24 cellular contexts compared by ENCODE assay signal in genomic region chr9:135471751-135472640, GRCh38. TPM values are rescaled to one million over a fixed set of nuclear protein-coding genes. Genes with fewer than 3 reads are reported as not detected.
A peak's percentile ranks its signal among the peaks of the same experiment; 100 is the strongest.
DNase-seq lines count a peak whose midpoint lies in the region; ATAC-seq and TF ChIP-seq lines count a peak whose summit lies in the region.
"Had no signal": no experiment of that assay in that cellular context is flagged by ENCODE, and none has a peak within 500 bp of the region (broad histone marks: within the 10 kb centered on the region; RNA-seq: fewer than 3 reads in every experiment).

No MANE protein-coding gene starts in this region.

- H3K27me3 Mint-ChIP-seq in mesothelial cell of epicardium (ENCODE audit: low read depth) = no peaks in the 10 kb centered on the region

- no peak overlapping the region for H3K4me3 Mint-ChIP-seq in mesothelial cell of epicardium
- H3K4me3 Mint-ChIP-seq: activated CD4-positive, alpha-beta T cell treated with anti-CD3 and anti-CD28 coated beads for 36 hours; CD4-positive, alpha-beta T cell; stimulated activated naive B cell treated with anti-CD40 and anti-IgM and Interleukin-4, amounts not matched to agents 10 μg/mL and 1 μg/mL and 100 μg/mL, for 72 hours had no signal

- peaks cover 9% of the 10 kb centered on the region; the same call in 1 of the 2 replicates for H3K4me1 ChIP-seq in HUES48 (ENCODE audit: control insufficient read depth, insufficient read depth, low read length)
- H3K4me1 ChIP-seq: esophagus muscularis mucosa, thyroid gland had no signal

- no peaks in the 10 kb centered on the region for H3K36me3 ChIP-seq in HUES48 (ENCODE audit: control insufficient read depth, insufficient read depth, low read length)
- H3K36me3 ChIP-seq: esophagus muscularis mucosa, left lung, thyroid gland had no signal

- H3K4me3 ChIP-seq in HUES48 (ENCODE audit: low read depth, low read length) = no peak overlapping the region
- H3K4me3 ChIP-seq: esophagus muscularis mucosa, left lung, mucosa of descending colon, thyroid gland had no signal

- no peaks in the 10 kb centered on the region for H3K36me3 Mint-ChIP-seq in mesothelial cell of epicardium
- H3K36me3 Mint-ChIP-seq: stimulated activated naive B cell treated with anti-CD40 and anti-IgM and Interleukin-4, amounts not matched to agents 10 μg/mL and 1 μg/mL and 100 μg/mL, for 72 hours had no signal

- no peaks in the 10 kb centered on the region for H3K9me3 Mint-ChIP-seq in mesothelial cell of epicardium
- H3K9me3 Mint-ChIP-seq: activated T-helper 2 cell treated with anti-CD3 and anti-CD28 coated beads, Interferon-gamma antibody, Interleukin-2, Interleukin-4, amounts not matched to agents 10 μg/mL and 5 μg/mL and 100 μg/mL, durations not matched to agents 14 hours and 24 hours and 36 hours; CD4-positive, alpha-beta T cell; stimulated activated naive B cell treated with anti-CD40 and anti-IgM and Interleukin-4, amounts not matched to agents 10 μg/mL and 1 μg/mL and 100 μg/mL, for 72 hours had no signal

- H3K9me3 ChIP-seq in HUES48 (ENCODE audit: control insufficient read depth, insufficient read depth, low read length) = no peaks in the 10 kb centered on the region
- H3K9me3 ChIP-seq: esophagus muscularis mucosa, left lung, mucosa of descending colon, thyroid gland had no signal

- H3K27me3 ChIP-seq in HUES48 (ENCODE audit: control insufficient read depth, insufficient read depth, low read length) = no peaks in the 10 kb centered on the region
- H3K27me3 ChIP-seq: thyroid gland had no signal

- H3K27ac Mint-ChIP-seq in mesothelial cell of epicardium = no peak overlapping the region
- H3K27ac Mint-ChIP-seq: activated CD4-positive, alpha-beta T cell treated with anti-CD3 and anti-CD28 coated beads for 36 hours; activated T-helper 2 cell treated with anti-CD3 and anti-CD28 coated beads, Interferon-gamma antibody, Interleukin-2, Interleukin-4, amounts not matched to agents 10 μg/mL and 5 μg/mL and 100 μg/mL, durations not matched to agents 14 hours and 24 hours and 36 hours; CD4-positive, alpha-beta T cell; stimulated activated naive B cell treated with anti-CD40 and anti-IgM and Interleukin-4, amounts not matched to agents 10 μg/mL and 1 μg/mL and 100 μg/mL, for 72 hours had no signal

- TF ChIP-seq CTCF in mesothelial cell of epicardium (IDR thresholded peaks at IDR 0.05; ENCODE audit: unreplicated experiment) = no peak

- H3K9ac ChIP-seq in HUES48 (ENCODE audit: low read depth, low read length) = no peak overlapping the region
- H3K9ac ChIP-seq: KMS-11 had no signal

- DNase-seq in COLO668 (lab: John Stamatoyannopoulos, UW; ENCODE audit: unreplicated experiment) (peak; percentile 48), amniotic epithelial cell (ENCODE audit: low read depth) (peak; percentile 14), myocyte (ENCODE audit: low read depth) (peak; percentile 27), COR-L47 (lab: John Stamatoyannopoulos, UW) (no peak), mesothelial cell of epicardium (ENCODE audit: low spot score in 2 of 2, unreplicated experiment in 2 of 2) (no peak)
- no peak for DNase-seq in activated T-cell treated with anti-CD3 and anti-CD28 coated beads, Interleukin-2, amount 50 U/mL, for 48 hours
- DNase-seq: activated CD4-positive, alpha-beta T cell treated with anti-CD3 and anti-CD28 coated beads for 36 hours; CD4-positive, alpha-beta T cell; central memory CD4-positive, alpha-beta T cell; DMS53; effector CD4-positive, alpha-beta T cell; nucleus accumbens; stimulated activated naive B cell treated with anti-CD40 and anti-IgM and Interleukin-4, amounts not matched to agents 10 μg/mL and 1 μg/mL and 100 μg/mL, for 72 hours; thyroid gland had no signal

- peak overlapping the region; percentile 28 for H3K27ac ChIP-seq in HUES48 (ENCODE audit: low read depth, low read length)
- H3K27ac ChIP-seq: esophagus muscularis mucosa, KMS-11, left lung, thyroid gland had no signal

- ATAC-seq in GM18520 (IDR thresholded peaks at IDR 0.05; ENCODE audit: unreplicated experiment) = no peak
- ATAC-seq: activated CD4-positive, alpha-beta T cell treated with anti-CD3 and anti-CD28 coated beads for 36 hours; left lung; mucosa of descending colon; sciatic nerve; stimulated activated naive B cell treated with anti-CD40 and anti-IgM and Interleukin-4, amounts not matched to agents 10 μg/mL and 1 μg/mL and 100 μg/mL, for 72 hours had no signal

- peaks cover 22% of the 10 kb centered on the region for H3K4me1 Mint-ChIP-seq in mesothelial cell of epicardium

RNA-seq across cellular contexts. Expression of gene PPP1R26, which starts 7.6 kb away (rescaled TPM):
- total RNA-seq in myocyte (14.3 and 15.2 TPM in 2 replicates), mesothelial cell of epicardium (25.9 to 27.9 TPM (median 26.9 TPM) in 3 replicates)
- 8.9 TPM for polyA plus RNA-seq in myocyte (2012)

RNA-seq across cellular contexts. Expression of gene MRPS2, which starts 28.5 kb away (rescaled TPM):
- 28.1 and 39.2 TPM in 2 replicates for total RNA-seq in myocyte
- polyA plus RNA-seq in myocyte (2012) = 36.6 TPM
- 38.4 to 46.0 TPM (median 42.1 TPM) in 3 replicates for total RNA-seq in mesothelial cell of epicardium

RNA-seq across cellular contexts. Expression of gene LCN1, which starts 49.2 kb away (rescaled TPM):
- total RNA-seq in myocyte (not detected in 2 replicates), mesothelial cell of epicardium (not detected in 3 replicates)
- not detected for polyA plus RNA-seq in myocyte (2012)
- total RNA-seq: activated CD4-positive, alpha-beta T cell treated with anti-CD3 and anti-CD28 coated beads for 36 hours; activated T-helper 2 cell treated with anti-CD3 and anti-CD28 coated beads, Interferon-gamma antibody, Interleukin-2, Interleukin-4, amounts not matched to agents 10 μg/mL and 5 μg/mL and 100 μg/mL, durations not matched to agents 14 hours and 24 hours and 36 hours; CD4-positive, alpha-beta T cell; esophagus muscularis mucosa; left lung; mucosa of descending colon; RPMI7951; sciatic nerve; thyroid gland had no signal
- polyA plus RNA-seq: adipose tissue had no signal

Comparison
In these comparisons a context has a peak if more than half of its experiments do, and no peak if none do; other contexts are left out.
1. DNase-seq: peak in COLO668 (single experiment), amniotic epithelial cell (single experiment) and myocyte (single experiment); none in activated T-cell treated with anti-CD3 and anti-CD28 coated beads, Interleukin-2, amount 50 U/mL, for 48 hours (0 of 2), COR-L47 (single experiment) and mesothelial cell of epicardium (0 of 2).